Comparison of ENCODE assay signal across 27 cellular contexts in genomic region chr2:28974252-28974651, GRCh38.
"Had no signal": no experiment of that assay in that cellular context is flagged by ENCODE, and none has a peak within 500 bp of the region (broad histone marks: within the 10 kb centered on the region; RNA-seq: fewer than 3 reads in every experiment).

No MANE protein-coding gene starts in this region.

- H3K27me3 Mint-ChIP-seq: stimulated activated naive CD8-positive, alpha-beta T cell treated with anti-CD3 and anti-CD28 coated beads, Interleukin-15, amount 100 ng/mL, for 72 hours; stimulated activated naive CD8-positive, alpha-beta T cell treated with anti-CD3 and anti-CD28 coated beads, Interleukin-15, Interleukin-2, amounts not matched to agents 100 ng/mL and 50 ng/mL, for 24 hours had no signal

- H3K4me3 ChIP-seq: stomach, suprapubic skin, testis, thoracic aorta, thyroid gland, tibial artery, tibial nerve, upper lobe of left lung, upper lobe of right lung, uterus, vagina had no signal

- H3K4me3 Mint-ChIP-seq: stimulated activated effector memory CD8-positive, alpha-beta T cell treated with anti-CD3 and anti-CD28 coated beads, Interleukin-12 subunit alpha, Interleukin-12 subunit beta, amount 100 ng/mL, for 72 hours; stimulated activated memory B cell treated with anti-CD40 and anti-IgM and Interleukin-4, amounts not matched to agents 10 μg/mL and 1 μg/mL and 100 μg/mL, for 72 hours; stimulated activated naive B cell treated with anti-CD40 and anti-IgM and Interleukin-4, amounts not matched to agents 10 μg/mL and 1 μg/mL and 100 μg/mL, for 72 hours; stimulated activated naive CD8-positive, alpha-beta T cell treated with anti-CD3 and anti-CD28 coated beads, Interleukin-15, amount 100 ng/mL, for 72 hours; stimulated activated naive CD8-positive, alpha-beta T cell treated with anti-CD3 and anti-CD28 coated beads, Interleukin-15, Interleukin-2, amounts not matched to agents 100 ng/mL and 50 ng/mL, for 24 hours; type B pancreatic cell had no signal

- H3K36me3 ChIP-seq: stomach, suprapubic skin, thoracic aorta, thyroid gland, tibial artery, tibial nerve, upper lobe of left lung, upper lobe of right lung, uterus, vagina had no signal

- H3K36me3 Mint-ChIP-seq: stimulated activated effector memory CD8-positive, alpha-beta T cell treated with anti-CD3 and anti-CD28 coated beads, Interleukin-12 subunit alpha, Interleukin-12 subunit beta, amount 100 ng/mL, for 72 hours; stimulated activated memory B cell treated with anti-CD40 and anti-IgM and Interleukin-4, amounts not matched to agents 10 μg/mL and 1 μg/mL and 100 μg/mL, for 72 hours; stimulated activated naive B cell treated with anti-CD40 and anti-IgM and Interleukin-4, amounts not matched to agents 10 μg/mL and 1 μg/mL and 100 μg/mL, for 72 hours; type B pancreatic cell had no signal

- H3K27ac Mint-ChIP-seq: stimulated activated memory B cell treated with anti-CD40 and anti-IgM and Interleukin-4, amounts not matched to agents 10 μg/mL and 1 μg/mL and 100 μg/mL, for 72 hours; stimulated activated naive B cell treated with anti-CD40 and anti-IgM and Interleukin-4, amounts not matched to agents 10 μg/mL and 1 μg/mL and 100 μg/mL, for 72 hours; stimulated activated naive CD8-positive, alpha-beta T cell treated with anti-CD3 and anti-CD28 coated beads, Interleukin-15, Interleukin-2, amounts not matched to agents 100 ng/mL and 50 ng/mL, for 24 hours; type B pancreatic cell had no signal

- H3K9me3 Mint-ChIP-seq: stimulated activated effector memory CD8-positive, alpha-beta T cell treated with anti-CD3 and anti-CD28 coated beads, Interleukin-12 subunit alpha, Interleukin-12 subunit beta, amount 100 ng/mL, for 72 hours; stimulated activated naive B cell treated with anti-CD40 and anti-IgM and Interleukin-4, amounts not matched to agents 10 μg/mL and 1 μg/mL and 100 μg/mL, for 72 hours; stimulated activated naive CD8-positive, alpha-beta T cell treated with anti-CD3 and anti-CD28 coated beads, Interleukin-15, amount 100 ng/mL, for 72 hours; stimulated activated naive CD8-positive, alpha-beta T cell treated with anti-CD3 and anti-CD28 coated beads, Interleukin-15, Interleukin-2, amounts not matched to agents 100 ng/mL and 50 ng/mL, for 24 hours; type B pancreatic cell had no signal

- H3K4me1 ChIP-seq: stomach, tibial artery, upper lobe of left lung, upper lobe of right lung, uterus, vagina had no signal

- H3K9me3 ChIP-seq: stomach, suprapubic skin, testis, thoracic aorta, thyroid gland, upper lobe of right lung, uterus, vagina had no signal

- DNase-seq: stimulated activated CD4-positive, alpha-beta T cell treated with anti-CD3 and anti-CD28 coated beads, Interleukin-2, amount 100 ng/mL, for 48 hours; stimulated activated CD4-positive, alpha-beta T cell treated with anti-CD3 and anti-CD28 coated beads, Interleukin-4, amount 100 ng/mL, for 1 hour; stimulated activated CD4-positive, alpha-beta T cell treated with anti-CD3 and anti-CD28 coated beads, Interleukin-4, amount 100 ng/mL, for 24 hours; stimulated activated CD4-positive, alpha-beta T cell treated with anti-CD3 and anti-CD28 coated beads, Interleukin-4, amount 100 ng/mL, for 4 hours; stimulated activated CD8-positive, alpha-beta memory T cell treated with anti-CD3 and anti-CD28 coated beads, Interleukin-4, amount 100 ng/mL, for 48 hours; stimulated activated naive B cell treated with anti-CD40 and anti-IgM and Interleukin-4, amounts not matched to agents 10 μg/mL and 1 μg/mL and 100 μg/mL, for 72 hours; stimulated activated naive CD4-positive, alpha-beta T cell; stimulated activated naive CD4-positive, alpha-beta T cell treated with Interleukin-2 at 50 U/mL for 16 hours; stimulated activated naive CD8-positive, alpha-beta T cell treated with anti-CD3 and anti-CD28 coated beads, Interleukin-15, amount 100 ng/mL, for 72 hours; stimulated activated naive CD8-positive, alpha-beta T cell treated with anti-CD3 and anti-CD28 coated beads, Interleukin-15, Interleukin-2, amounts not matched to agents 100 U/mL and 50 U/mL, for 24 hours; stomach; substantia nigra; testis; thyroid gland; trophoblast cell; upper lobe of left lung; upper lobe of right lung; uterus had no signal

- H3K27me3 ChIP-seq: stomach, suprapubic skin, testis, thyroid gland, tibial nerve, upper lobe of left lung, upper lobe of right lung, uterus, vagina had no signal

- H3K27ac ChIP-seq: stomach, suprapubic skin, testis, thoracic aorta, thyroid gland, tibial artery, tibial nerve, upper lobe of left lung, upper lobe of right lung, uterus, vagina had no signal

- H3K4me1 Mint-ChIP-seq: stimulated activated memory B cell treated with anti-CD40 and anti-IgM and Interleukin-4, amounts not matched to agents 10 μg/mL and 1 μg/mL and 100 μg/mL, for 72 hours had no signal
